ENCODE assay signal across 1 cellular context in the genomic region with DNA sequence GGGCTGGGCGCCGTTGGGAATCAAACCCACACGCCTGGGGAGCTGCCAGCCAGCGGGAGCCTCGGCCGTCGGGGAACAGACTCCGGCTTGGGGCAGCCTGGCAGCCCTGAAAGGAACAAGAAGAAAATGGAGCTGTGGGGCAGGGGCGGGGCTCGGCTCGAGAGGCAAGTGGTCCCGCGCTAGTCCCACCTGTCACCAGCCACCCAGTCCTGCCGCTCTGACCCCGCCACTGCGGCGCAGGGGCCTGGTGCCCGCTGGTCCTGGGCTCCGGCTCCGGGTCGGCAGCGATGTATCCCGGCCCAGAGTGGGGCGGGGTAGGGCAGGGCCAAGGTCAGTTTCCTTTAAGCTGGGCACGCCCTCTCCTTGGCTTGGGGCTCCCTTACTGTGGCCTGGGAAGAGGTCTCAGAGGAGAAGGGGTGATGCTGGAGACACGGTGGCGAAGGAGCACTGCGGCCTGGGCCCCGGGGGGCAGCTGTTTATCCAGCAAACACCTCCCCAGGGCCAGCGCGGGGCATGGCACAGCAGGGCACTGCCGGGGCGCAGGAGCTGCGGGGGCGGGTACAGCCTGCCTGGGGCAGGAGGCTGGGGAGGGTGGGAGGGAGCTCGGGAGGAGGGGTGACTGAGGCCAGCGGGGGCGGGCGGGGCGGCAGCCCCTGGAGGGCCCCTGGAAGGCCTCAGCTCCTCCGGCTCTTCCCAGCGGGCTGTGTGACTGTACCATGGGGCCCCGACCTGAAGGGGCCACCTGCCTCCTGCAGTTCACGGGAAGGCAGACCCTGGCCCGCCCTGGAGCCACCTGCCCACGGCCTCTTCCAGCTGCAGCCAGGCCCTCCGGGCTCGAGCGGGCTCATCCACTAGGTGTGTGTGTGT.
TF ChIP-seq lines count a peak whose summit lies in the region.

No MANE protein-coding gene starts in this region.

TF ChIP-seq in HepG2, 621 proteins besides CTCF, POLR2A, EP300 and RAD21 (continued from another document):
- no peak for TF ChIP-seq ZNF121 (CRISPR knock-in tag; IDR thresholded peaks at IDR 0.05)
- no peak for TF ChIP-seq NBN (conservative IDR thresholded peaks at IDR 0.05)
- no peak for TF ChIP-seq SRY (CRISPR knock-in tag; IDR thresholded peaks at IDR 0.05)
- TF ChIP-seq KMT2B (CRISPR knock-in tag; IDR thresholded peaks at IDR 0.05) = no peak
- no peak for TF ChIP-seq NFIB (CRISPR knock-in tag; IDR thresholded peaks at IDR 0.05; ENCODE audit: borderline replicate concordance)
- no peak for TF ChIP-seq IRF2 (CRISPR knock-in tag; IDR thresholded peaks at IDR 0.05)
- TF ChIP-seq ZNF468 (CRISPR knock-in tag; IDR thresholded peaks at IDR 0.05) = no peak
- no peak for TF ChIP-seq ZNF160 (CRISPR knock-in tag; IDR thresholded peaks at IDR 0.05)
- no peak for TF ChIP-seq TMF1 (CRISPR knock-in tag; IDR thresholded peaks at IDR 0.05; ENCODE audit: low read depth)
- no peak for TF ChIP-seq ARNT (IDR thresholded peaks at IDR 0.05)
- TF ChIP-seq ZNF382 (CRISPR knock-in tag; IDR thresholded peaks at IDR 0.05; ENCODE audit: borderline replicate concordance) = no peak
- TF ChIP-seq IRF9 (CRISPR knock-in tag; IDR thresholded peaks at IDR 0.05; ENCODE audit: borderline replicate concordance) = no peak
- TF ChIP-seq, protein P1, sequence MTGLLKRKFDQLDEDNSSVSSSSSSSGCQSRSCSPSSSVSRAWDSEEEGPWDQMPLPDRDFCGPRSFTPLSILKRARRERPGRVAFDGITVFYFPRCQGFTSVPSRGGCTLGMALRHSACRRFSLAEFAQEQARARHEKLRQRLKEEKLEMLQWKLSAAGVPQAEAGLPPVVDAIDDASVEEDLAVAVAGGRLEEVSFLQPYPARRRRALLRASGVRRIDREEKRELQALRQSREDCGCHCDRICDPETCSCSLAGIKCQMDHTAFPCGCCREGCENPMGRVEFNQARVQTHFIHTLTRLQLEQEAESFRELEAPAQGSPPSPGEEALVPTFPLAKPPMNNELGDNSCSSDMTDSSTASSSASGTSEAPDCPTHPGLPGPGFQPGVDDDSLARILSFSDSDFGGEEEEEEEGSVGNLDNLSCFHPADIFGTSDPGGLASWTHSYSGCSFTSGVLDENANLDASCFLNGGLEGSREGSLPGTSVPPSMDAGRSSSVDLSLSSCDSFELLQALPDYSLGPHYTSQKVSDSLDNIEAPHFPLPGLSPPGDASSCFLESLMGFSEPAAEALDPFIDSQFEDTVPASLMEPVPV (CRISPR knock-in tag; IDR thresholded peaks at IDR 0.05) = peak; percentile 32; the same call in 1 of the 2 replicates
- TF ChIP-seq, protein P2, sequence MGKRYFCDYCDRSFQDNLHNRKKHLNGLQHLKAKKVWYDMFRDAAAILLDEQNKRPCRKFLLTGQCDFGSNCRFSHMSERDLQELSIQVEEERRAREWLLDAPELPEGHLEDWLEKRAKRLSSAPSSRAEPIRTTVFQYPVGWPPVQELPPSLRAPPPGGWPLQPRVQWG (CRISPR knock-in tag; IDR thresholded peaks at IDR 0.05; ENCODE audit: borderline replicate concordance, low read depth) = no peak
- TF ChIP-seq SMAD1 (CRISPR knock-in tag; IDR thresholded peaks at IDR 0.05; ENCODE audit: borderline replicate concordance, low read depth) = no peak
